Comparison of ENCODE assay signal across 8 cellular contexts in the genomic region with DNA sequence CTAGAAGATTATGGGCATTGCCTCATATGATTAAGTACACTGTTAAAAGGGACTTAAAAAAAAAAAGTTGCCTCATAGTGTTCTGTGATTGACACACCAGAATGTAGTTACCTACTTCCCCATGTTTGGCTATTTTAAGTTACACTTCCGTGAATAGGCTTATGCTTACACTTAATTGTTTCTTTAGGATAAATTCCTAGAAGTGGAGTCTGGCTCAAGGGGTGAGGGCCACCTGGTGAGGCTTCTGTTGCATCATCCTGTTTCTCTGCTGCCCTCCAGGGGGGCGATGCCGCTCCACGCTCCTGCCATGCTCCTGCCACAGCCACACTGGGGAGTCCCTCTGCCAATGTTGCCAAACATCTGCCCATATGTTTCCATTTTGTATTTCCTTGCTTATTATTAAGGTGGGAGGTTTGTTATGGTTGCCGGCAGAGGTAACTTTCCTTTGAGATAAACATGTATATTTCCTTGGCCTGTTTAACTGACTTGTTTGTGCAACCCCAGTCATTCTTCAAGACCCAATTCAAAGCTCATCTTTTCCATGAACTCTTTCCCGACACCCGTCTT.
DNase-seq lines count a peak whose midpoint lies in the region; ATAC-seq lines count a peak whose summit lies in the region.

No MANE protein-coding gene starts in this region.

- DNase-seq in activated CD4-positive, alpha-beta T cell treated with anti-CD3 and anti-CD28 coated beads, Interleukin-2, amount 10 ng/mL, durations not matched to agents 7 days and 5 days: no peak
- no peak for DNase-seq in activated CD4-positive, alpha-beta T cell treated with anti-CD3 and anti-CD28 coated beads, Interleukin-2, amount 50 U/mL, for 4 hours
- peak; percentile 94 for DNase-seq in NCI-H69 (lab: John Stamatoyannopoulos, UW)
- DNase-seq in dedifferentiated amniotic fluid mesenchymal stem cell (ENCODE audit: extremely low spot score): peak; percentile 43
- peak; percentile 36 for DNase-seq in stimulated activated naive CD8-positive, alpha-beta T cell treated with anti-CD3 and anti-CD28 coated beads, Interleukin-15, Interleukin-2, amounts not matched to agents 100 U/mL and 50 U/mL, for 24 hours
- DNase-seq in AG08395 (ENCODE audit: low spot score): no peak

- peak overlapping the region; percentile 80 for H3K27ac Mint-ChIP-seq in activated CD4-positive, alpha-beta T cell treated with anti-CD3 and anti-CD28 coated beads, Interleukin-2, amount 10 ng/mL, durations not matched to agents 7 days and 5 days

- H3K27me3 Mint-ChIP-seq in activated CD4-positive, alpha-beta T cell treated with anti-CD3 and anti-CD28 coated beads, Interleukin-2, amount 10 ng/mL, durations not matched to agents 7 days and 5 days: no peaks in the 10 kb centered on the region

- H3K9me3 Mint-ChIP-seq in activated CD4-positive, alpha-beta T cell treated with anti-CD3 and anti-CD28 coated beads, Interleukin-2, amount 10 ng/mL, durations not matched to agents 7 days and 5 days: no peaks in the 10 kb centered on the region

- ATAC-seq in stimulated activated naive CD8-positive, alpha-beta T cell treated with anti-CD3 and anti-CD28 coated beads, Interleukin-15, Interleukin-2, amounts not matched to agents 100 U/mL and 50 U/mL, for 24 hours: peak; percentile 25
- ATAC-seq in HG02938 (IDR thresholded peaks at IDR 0.05; ENCODE audit: unreplicated experiment): no peak
- no peak for ATAC-seq in HG03342 (IDR thresholded peaks at IDR 0.05; ENCODE audit: unreplicated experiment)

- H3K4me1 Mint-ChIP-seq in activated CD4-positive, alpha-beta T cell treated with anti-CD3 and anti-CD28 coated beads, Interleukin-2, amount 10 ng/mL, durations not matched to agents 7 days and 5 days: peaks cover 81% of the 10 kb centered on the region

- no peak overlapping the region for H3K4me3 Mint-ChIP-seq in activated CD4-positive, alpha-beta T cell treated with anti-CD3 and anti-CD28 coated beads, Interleukin-2, amount 10 ng/mL, durations not matched to agents 7 days and 5 days

- POLR2A ChIA-PET in activated CD4-positive, alpha-beta T cell treated with anti-CD3 and anti-CD28 coated beads, Interleukin-2, amount 10 ng/mL, durations not matched to agents 7 days and 5 days (lab: Charles Lee): no interaction called here

- H3K36me3 Mint-ChIP-seq in activated CD4-positive, alpha-beta T cell treated with anti-CD3 and anti-CD28 coated beads, Interleukin-2, amount 10 ng/mL, durations not matched to agents 7 days and 5 days (ENCODE audit: low read depth): peaks cover 5% of the 10 kb centered on the region

- CTCF ChIA-PET in activated CD4-positive, alpha-beta T cell treated with anti-CD3 and anti-CD28 coated beads, Interleukin-2, amount 10 ng/mL, durations not matched to agents 7 days and 5 days (lab: Charles Lee): interaction anchor here (0.5 kb wide), 1 partner anchor 15 kb away, joined by 3 read pairs; no protein-coding TSS in a partner anchor

Comparison
In these comparisons a context has a peak if more than half of its experiments do, and no peak if none do; other contexts are left out.
1. DNase-seq: peak in NCI-H69 (single experiment), dedifferentiated amniotic fluid mesenchymal stem cell (single experiment) and stimulated activated naive CD8-positive, alpha-beta T cell treated with anti-CD3 and anti-CD28 coated beads, Interleukin-15, Interleukin-2, amounts not matched to agents 100 U/mL and 50 U/mL, for 24 hours (single experiment); none in activated CD4-positive, alpha-beta T cell treated with anti-CD3 and anti-CD28 coated beads, Interleukin-2, amount 10 ng/mL, durations not matched to agents 7 days and 5 days (single experiment), activated CD4-positive, alpha-beta T cell treated with anti-CD3 and anti-CD28 coated beads, Interleukin-2, amount 50 U/mL, for 4 hours (0 of 2) and AG08395 (single experiment).